10 cellular contexts compared by ENCODE assay signal in the genomic region with DNA sequence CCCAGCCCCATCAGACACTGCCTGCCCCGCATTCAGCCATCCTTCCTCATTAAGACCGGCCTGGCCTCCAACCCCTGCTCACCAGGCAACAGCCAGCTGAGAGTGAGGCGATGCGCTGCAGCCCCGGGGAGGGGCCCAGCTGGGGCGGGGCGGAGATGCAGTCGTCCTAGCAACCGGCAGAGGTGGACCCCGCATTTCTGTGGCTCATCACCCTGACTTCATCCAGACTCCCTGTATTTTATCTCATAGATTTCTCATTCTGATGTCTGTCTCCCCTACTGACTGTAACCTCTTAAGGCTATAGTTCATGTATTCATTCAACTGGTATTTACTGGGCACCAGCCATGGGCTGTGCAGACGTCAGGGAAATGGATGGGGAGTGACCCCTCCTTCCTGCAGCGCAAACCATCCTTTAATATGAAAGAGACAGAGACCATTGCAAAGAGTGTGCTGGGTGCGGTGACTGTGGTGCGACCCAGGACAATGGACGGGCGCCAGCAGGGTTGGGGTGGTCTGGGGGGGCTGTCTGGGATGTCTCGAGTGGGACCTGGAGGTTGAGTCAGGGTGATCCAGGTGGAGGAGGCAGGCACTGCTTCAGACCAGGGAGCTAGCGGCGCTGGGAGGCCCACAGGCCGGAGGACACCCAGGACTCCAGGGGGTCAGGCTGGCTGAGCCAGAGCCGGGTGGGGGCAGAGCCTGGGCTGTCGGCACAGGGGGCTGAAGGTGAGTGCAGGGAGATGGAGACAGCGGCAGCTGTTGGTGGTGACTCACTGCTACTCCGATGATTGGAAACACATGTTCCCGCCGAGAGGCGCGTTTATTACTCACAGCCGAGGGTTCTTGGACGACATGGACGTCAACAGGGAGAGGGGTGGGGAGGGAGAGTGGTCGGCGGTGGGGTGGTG. TPM values are rescaled to one million over a fixed set of nuclear protein-coding genes. Genes with fewer than 3 reads are reported as not detected.
A peak's percentile ranks its signal among the peaks of the same experiment; 100 is the strongest.
DNase-seq lines count a peak whose midpoint lies in the region; ATAC-seq and TF ChIP-seq lines count a peak whose summit lies in the region.
"Had no signal": no experiment of that assay in that cellular context is flagged by ENCODE, and none has a peak within 500 bp of the region (broad histone marks: within the 10 kb centered on the region; RNA-seq: fewer than 3 reads in every experiment).

No MANE protein-coding gene starts in this region.

- no peak overlapping the region for H3K4me3 Mint-ChIP-seq in H9
- no peak overlapping the region for H3K4me3 Mint-ChIP-seq in stimulated activated effector memory CD8-positive, alpha-beta T cell treated with anti-CD3 and anti-CD28 coated beads, Interleukin-12 subunit alpha, Interleukin-12 subunit beta, amount 100 ng/mL, for 72 hours
- H3K4me3 Mint-ChIP-seq: activated T-cell treated with anti-CD3 and anti-CD28 coated beads, Interleukin-2, amount 50 U/mL, for 4 hours had no signal

- H4K5ac ChIP-seq in H9 (ENCODE audit: insufficient read length, low read depth, low read length) = no peak overlapping the region

- no peak overlapping the region; the same call in 1 of the 2 replicates for H3K14ac ChIP-seq in H9 (ENCODE audit: insufficient read depth, low read length)

- H3K79me1 ChIP-seq in H9 (ENCODE audit: insufficient read depth, low read depth, low read length, poor library complexity, severe bottlenecking) = no peaks in the 10 kb centered on the region

- no peak overlapping the region for H3K9ac ChIP-seq in H9 (ENCODE audit: extremely low read depth, insufficient read length, low read length)

- no peak overlapping the region for H3K27ac Mint-ChIP-seq in H9
- peak overlapping the region; percentile 70 for H3K27ac Mint-ChIP-seq in stimulated activated effector memory CD8-positive, alpha-beta T cell treated with anti-CD3 and anti-CD28 coated beads, Interleukin-12 subunit alpha, Interleukin-12 subunit beta, amount 100 ng/mL, for 72 hours

- H3K27me3 ChIP-seq in H9 (ENCODE audit: insufficient read depth, low read length) = no peaks in the 10 kb centered on the region

- no CpG with 5 or more reads among the region's 33 CpGs for WGBS in H9 (ENCODE audit: extremely low coverage, insufficient read length, low lambda C conversion rate)

- TF ChIP-seq CTCF in H9 (conservative IDR thresholded peaks at IDR 0.05) (no peak), VCaP (conservative IDR thresholded peaks at IDR 0.05) (no peak)

- no peak overlapping the region for H3K4me2 ChIP-seq in H9 (ENCODE audit: insufficient read depth, insufficient read length, low read length)

- no peak overlapping the region for H4K91ac ChIP-seq in H9 (ENCODE audit: insufficient read length, low read depth, low read length)

- H3K9me3 Mint-ChIP-seq in H9 = no peaks in the 10 kb centered on the region
- H3K9me3 Mint-ChIP-seq in stimulated activated effector memory CD8-positive, alpha-beta T cell treated with anti-CD3 and anti-CD28 coated beads, Interleukin-12 subunit alpha, Interleukin-12 subunit beta, amount 100 ng/mL, for 72 hours = no peaks in the 10 kb centered on the region
- H3K9me3 Mint-ChIP-seq: activated T-cell treated with anti-CD3 and anti-CD28 coated beads, Interleukin-2, amount 50 U/mL, for 4 hours had no signal

- H2AFZ ChIP-seq in H9 (ENCODE audit: low read length) = no peak overlapping the region

- no peak overlapping the region for H3K4ac ChIP-seq in H9 (ENCODE audit: low read depth, low read length)

- no peaks in the 10 kb centered on the region for H3K23me2 ChIP-seq in H9 (ENCODE audit: insufficient read length, low read depth, low read length, poor library complexity, severe bottlenecking)

- peaks cover 13 to 26% of the 10 kb centered on the region in 2 experiments for H3K4me1 Mint-ChIP-seq in H9
- H3K4me1 Mint-ChIP-seq in stimulated activated effector memory CD8-positive, alpha-beta T cell treated with anti-CD3 and anti-CD28 coated beads, Interleukin-12 subunit alpha, Interleukin-12 subunit beta, amount 100 ng/mL, for 72 hours = peaks cover 27% of the 10 kb centered on the region

- no peak overlapping the region for H2BK20ac ChIP-seq in H9 (ENCODE audit: low read depth, low read length, poor library complexity, severe bottlenecking)

- H3K4me1 ChIP-seq in H9 (ENCODE audit: insufficient read depth, low read length) = no peaks in the 10 kb centered on the region

- H2BK5ac ChIP-seq in H9 (ENCODE audit: insufficient read length, low read length) = no peak overlapping the region

- H3K18ac ChIP-seq in H9 (ENCODE audit: insufficient read length, low read depth, low read length) = no peak overlapping the region

- no peak overlapping the region for H2BK120ac ChIP-seq in H9 (ENCODE audit: low read depth, low read length, poor library complexity, severe bottlenecking)

- no peak overlapping the region for H3K56ac ChIP-seq in H9 (ENCODE audit: insufficient read length, low read depth, low read length)

- H3K27ac ChIP-seq in H9 (ENCODE audit: insufficient read length, low read depth, low read length) = no peak overlapping the region
- peak overlapping the region; percentile 85 for H3K27ac ChIP-seq in VCaP

- no peaks in the 10 kb centered on the region for H3K36me3 Mint-ChIP-seq in H9 (ENCODE audit: insufficient read depth in 1 of 3, low read depth in 3 of 3)
- H3K36me3 Mint-ChIP-seq in stimulated activated effector memory CD8-positive, alpha-beta T cell treated with anti-CD3 and anti-CD28 coated beads, Interleukin-12 subunit alpha, Interleukin-12 subunit beta, amount 100 ng/mL, for 72 hours = no peaks in the 10 kb centered on the region

- no peaks in the 10 kb centered on the region for H3K79me2 ChIP-seq in H9 (ENCODE audit: insufficient read depth, low read length)

- H2BK15ac ChIP-seq in H9 (ENCODE audit: low read depth, low read length) = no peak overlapping the region

- intact Hi-C loops in left ventricle myocardium superior (cut with micrococcal nuclease) = no loop called here

- no peak overlapping the region for H2AK5ac ChIP-seq in H9 (ENCODE audit: insufficient read length, low read length)

- peaks cover 3% of the 10 kb centered on the region for H3K27me3 Mint-ChIP-seq in H9 (ENCODE audit: low read depth)

- H4K8ac ChIP-seq in H9 (replicated peaks; ENCODE audit: insufficient read length, low read depth, low read length) = no peak overlapping the region

- no peak overlapping the region for H2BK12ac ChIP-seq in H9 (ENCODE audit: insufficient read length, low read depth, low read length)

- H3K9me3 ChIP-seq in H9 (ENCODE audit: control insufficient read depth, low read depth, low read length) = no peaks in the 10 kb centered on the region

- peak; percentile 29 for DNase-seq in H9
- DNase-seq in left ventricle myocardium superior = peak; percentile 73
- no peak for DNase-seq in stimulated activated effector memory CD8-positive, alpha-beta T cell treated with anti-CD3 and anti-CD28 coated beads, Interleukin-12 subunit alpha, Interleukin-12 subunit beta, amount 100 ng/mL, for 72 hours (ENCODE audit: low spot score in 2 of 2)
- no peak for DNase-seq in DMS53 (lab: John Stamatoyannopoulos, UW)
- no peak for DNase-seq in Kasumi-1 (lab: John Stamatoyannopoulos, UW)
- DNase-seq: activated T-cell treated with anti-CD3 and anti-CD28 coated beads, Interleukin-2, amount 50 U/mL, for 4 hours; mesendoderm had no signal

- ATAC-seq in left ventricle myocardium superior (peak; percentile 47), HG03469 (IDR thresholded peaks at IDR 0.05; ENCODE audit: unreplicated experiment) (no peak), HG02840 (IDR thresholded peaks at IDR 0.05; ENCODE audit: low FRiP score, unreplicated experiment) (no peak)
- ATAC-seq in stimulated activated effector memory CD8-positive, alpha-beta T cell treated with anti-CD3 and anti-CD28 coated beads, Interleukin-12 subunit alpha, Interleukin-12 subunit beta, amount 100 ng/mL, for 72 hours = no peak
- ATAC-seq: activated T-cell treated with anti-CD3 and anti-CD28 coated beads, Interleukin-2, amount 50 U/mL, for 4 hours had no signal

- H4K20me1 ChIP-seq in H9 (ENCODE audit: control insufficient read depth, insufficient read depth, insufficient read length) = no peaks in the 10 kb centered on the region

- no peak overlapping the region for H3K23ac ChIP-seq in H9 (ENCODE audit: insufficient read length, low read depth, low read length)

- H3T11ph ChIP-seq in H9 (ENCODE audit: low read length) = no peak overlapping the region

RNA-seq across cellular contexts. Expression of a gene that starts 10.5 kb away (rescaled TPM):
- 29.0 and 30.3 TPM in 2 replicates for total RNA-seq in H9 (2021)
- total RNA-seq in left ventricle myocardium superior = 132 TPM

RNA-seq across cellular contexts. Expression of a gene that starts 32.7 kb away (rescaled TPM):
- total RNA-seq in H9 (2021) = 0.42 and 0.66 TPM in 2 replicates
- 0.79 TPM for total RNA-seq in left ventricle myocardium superior
- total RNA-seq: activated T-cell treated with anti-CD3 and anti-CD28 coated beads, Interleukin-2, amount 50 U/mL, for 4 hours had no signal

RNA-seq across cellular contexts. Expression of a gene that starts 44.1 kb away (rescaled TPM):
- total RNA-seq in H9 (2021) = 69.8 and 76.4 TPM in 2 replicates
- 822 TPM for total RNA-seq in left ventricle myocardium superior

Comparison
In these comparisons a context has a peak if more than half of its experiments do, and no peak if none do; other contexts are left out.
1. DNase-seq: peak in H9 (single experiment) and left ventricle myocardium superior (single experiment); none in stimulated activated effector memory CD8-positive, alpha-beta T cell treated with anti-CD3 and anti-CD28 coated beads, Interleukin-12 subunit alpha, Interleukin-12 subunit beta, amount 100 ng/mL, for 72 hours (0 of 2), DMS53 (single experiment) and Kasumi-1 (0 of 2).
2. RNA of a gene that starts 44.1 kb away (total RNA-seq): 822 TPM in left ventricle myocardium superior (single experiment); 69.8 to 76.4 TPM in H9; every median in the first group is over 10 times any median in the second.